ENCODE assay signal across 9 cellular contexts in genomic region chr10:97792058-97792721, GRCh38. TPM values are rescaled to one million over a fixed set of nuclear protein-coding genes. Genes with fewer than 3 reads are reported as not detected.
A peak's percentile ranks its signal among the peaks of the same experiment; 100 is the strongest.
DNase-seq lines count a peak whose midpoint lies in the region; FAIRE-seq and TF ChIP-seq lines count a peak whose summit lies in the region.
"Had no signal": no experiment of that assay in that cellular context is flagged by ENCODE, and none has a peak within 500 bp of the region (broad histone marks: within the 10 kb centered on the region; RNA-seq: fewer than 3 reads in every experiment).

No MANE protein-coding gene starts in this region.

- no peaks in the 10 kb centered on the region for H3K4me1 Mint-ChIP-seq in glutamatergic neuron (ENCODE audit: low read depth, unreplicated experiment)
- peaks cover 25% of the 10 kb centered on the region for H3K4me1 Mint-ChIP-seq in progenitor cell of endocrine pancreas (ENCODE audit: low read depth)

- peak; percentile 52 to 57 for DNase-seq in NCI-H2081 (lab: John Stamatoyannopoulos, UW)
- DNase-seq in NCI-H2081 treated with DMSO at 0.1 percent for 48 hours (lab: John Stamatoyannopoulos, UW), result no peak
- no peak for DNase-seq in LNCaP clone FGC (ENCODE audit: low read depth)
- DNase-seq in SKM-1 (lab: John Stamatoyannopoulos, UW; ENCODE audit: unreplicated experiment), result peak; percentile 21
- DNase-seq in activated naive CD4-positive, alpha-beta T cell treated with anti-CD3 and anti-CD28 coated beads, Interleukin-2, amount 50 U/mL, for 16 hours, result peak; percentile 71
- DNase-seq in glutamatergic neuron, result peak; percentile 83
- DNase-seq in progenitor cell of endocrine pancreas (ENCODE audit: low spot score, unreplicated experiment), result peak; percentile 73
- DNase-seq in urothelium cell line (ENCODE audit: low spot score), result peak; percentile 79

- H3K4me3 Mint-ChIP-seq in glutamatergic neuron (ENCODE audit: unreplicated experiment), result no peak overlapping the region
- no peak overlapping the region for H3K4me3 Mint-ChIP-seq in progenitor cell of endocrine pancreas (ENCODE audit: low read depth)

- no peak for FAIRE-seq in urothelium cell line (lab: Jason Lieb, UNC)

- H3K27ac Mint-ChIP-seq in glutamatergic neuron (ENCODE audit: unreplicated experiment), result no peak overlapping the region
- H3K27ac Mint-ChIP-seq in progenitor cell of endocrine pancreas, result no peak overlapping the region

- H3K4me3 ChIP-seq in LNCaP clone FGC (ENCODE audit: low read depth, low read length), result no peak overlapping the region
- H3K4me3 ChIP-seq: BLaER1 treated with 17β-estradiol and CSF1 and Interleukin-3, amounts not matched to agents 10 nM and 100 nM had no signal

- TF ChIP-seq CTCF in LNCaP clone FGC (IDR thresholded peaks at IDR 0.05; ENCODE audit: control insufficient read depth, extremely low read depth, insufficient read depth), result peak; percentile 94
- peak; percentile 96 for TF ChIP-seq CTCF in glutamatergic neuron (IDR thresholded peaks at IDR 0.05; ENCODE audit: partially characterized antibody, unreplicated experiment)
- TF ChIP-seq CTCF in progenitor cell of endocrine pancreas (IDR thresholded peaks at IDR 0.05; ENCODE audit: unreplicated experiment), result peak; percentile 87

- H3K9me3 Mint-ChIP-seq in glutamatergic neuron (ENCODE audit: unreplicated experiment), result peaks cover 4% of the 10 kb centered on the region
- H3K9me3 Mint-ChIP-seq in progenitor cell of endocrine pancreas (ENCODE audit: low read depth), result no peaks in the 10 kb centered on the region

- H3K36me3 Mint-ChIP-seq in glutamatergic neuron (ENCODE audit: unreplicated experiment), result peaks cover 4% of the 10 kb centered on the region
- no peaks in the 10 kb centered on the region for H3K36me3 Mint-ChIP-seq in progenitor cell of endocrine pancreas (ENCODE audit: insufficient read depth)

- H3K27me3 Mint-ChIP-seq in glutamatergic neuron (ENCODE audit: unreplicated experiment) (peaks cover 6% of the 10 kb centered on the region), progenitor cell of endocrine pancreas (no peaks in the 10 kb centered on the region)

RNA-seq across cellular contexts. Expression of gene SFRP5, which starts 20.4 kb away (rescaled TPM):
- not detected for total RNA-seq in glutamatergic neuron (ENCODE audit: unreplicated experiment)
- 73.1 and 81.0 TPM in 2 replicates for total RNA-seq in progenitor cell of endocrine pancreas

RNA-seq across cellular contexts. Expression of gene ZFYVE27, which starts 55.3 kb away (rescaled TPM):
- total RNA-seq in glutamatergic neuron (ENCODE audit: unreplicated experiment) (48.5 TPM), progenitor cell of endocrine pancreas (43.4 and 44.2 TPM in 2 replicates)

RNA-seq across cellular contexts. Expression of gene GOLGA7B, which starts 57.5 kb away (rescaled TPM):
- 21.5 TPM for total RNA-seq in glutamatergic neuron (ENCODE audit: unreplicated experiment)
- 1.1 and 1.4 TPM in 2 replicates for total RNA-seq in progenitor cell of endocrine pancreas

Comparison
In these comparisons a context has a peak if more than half of its experiments do, and no peak if none do; other contexts are left out.
1. DNase-seq: peak in NCI-H2081 (2 of 2), SKM-1 (single experiment), activated naive CD4-positive, alpha-beta T cell treated with anti-CD3 and anti-CD28 coated beads, Interleukin-2, amount 50 U/mL, for 16 hours (single experiment), glutamatergic neuron (single experiment), progenitor cell of endocrine pancreas (single experiment) and urothelium cell line (single experiment); none in NCI-H2081 treated with DMSO at 0.1 percent for 48 hours (single experiment) and LNCaP clone FGC (single experiment).
2. RNA of gene SFRP5, which starts 20.4 kb away (total RNA-seq): 73.1 to 81.0 TPM in progenitor cell of endocrine pancreas; not detected in glutamatergic neuron (single experiment); every median in the first group is over 10 times any median in the second.
3. Peak in every context shown above with its lines, with median percentiles within 50 percentile points of each other: CTCF ChIP-seq.